8 cellular contexts compared by ENCODE assay signal in the genomic region with DNA sequence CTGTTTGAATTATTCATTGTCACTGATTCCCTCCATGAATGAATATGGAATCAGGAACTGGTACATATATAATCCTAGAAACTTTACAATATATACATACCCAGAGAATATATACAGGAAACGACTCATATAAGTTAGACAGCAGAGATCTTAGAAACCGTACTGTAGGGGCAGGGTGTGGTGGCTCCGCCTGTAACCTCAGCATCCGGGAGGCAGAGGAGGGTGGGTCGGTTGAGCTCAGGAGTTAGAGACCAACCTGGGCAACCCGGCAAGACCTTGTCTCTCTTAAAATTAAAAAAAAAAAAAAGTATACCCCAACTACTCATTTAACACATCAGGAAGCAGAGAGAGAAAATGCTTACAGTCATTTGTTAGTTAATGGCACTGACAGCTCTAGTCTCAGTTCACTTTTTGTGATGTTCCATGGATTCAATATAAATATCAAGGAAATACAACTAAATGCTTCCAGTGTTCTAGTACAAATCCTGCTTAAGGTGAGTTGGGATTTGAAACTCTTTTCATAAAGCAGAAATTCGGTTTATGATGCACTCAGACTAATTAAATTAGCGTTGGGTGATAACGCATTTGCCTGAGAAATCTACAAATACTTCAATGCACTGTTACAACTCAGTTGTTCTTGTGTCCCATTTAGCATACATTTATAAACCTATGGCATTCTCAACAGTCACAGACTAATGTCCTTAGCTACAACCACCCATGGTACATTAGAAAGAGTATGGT. TPM values are rescaled to one million over a fixed set of nuclear protein-coding genes. Genes with fewer than 3 reads are reported as not detected.
DNase-seq lines count a peak whose midpoint lies in the region; ATAC-seq and TF ChIP-seq lines count a peak whose summit lies in the region.

No MANE protein-coding gene starts in this region.

- intact Hi-C loops in stomach (cut with DNase I; ENCODE audit: low total_unique reads) = no loop called here

- H4K20me1 ChIP-seq in DND-41 (ENCODE audit: insufficient read depth, low read length) = peaks cover 22% of the 10 kb centered on the region

- ATAC-seq in DND-41 (ENCODE audit: insufficient read depth, low read depth) (peak; percentile 100), HG03103 (IDR thresholded peaks at IDR 0.05; ENCODE audit: low read depth, unreplicated experiment) (peak; percentile 79)

- no peaks in the 10 kb centered on the region for H3K27me3 ChIP-seq in DND-41 (ENCODE audit: insufficient read depth, low read length, poor library complexity)
- H3K27me3 ChIP-seq in endodermal cell (ENCODE audit: control insufficient read depth, insufficient read depth, low read length, poor library complexity, severe bottlenecking) = no peaks in the 10 kb centered on the region
- no peaks in the 10 kb centered on the region for H3K27me3 ChIP-seq in stomach

- no peaks in the 10 kb centered on the region for H3K9me3 ChIP-seq in DND-41 (ENCODE audit: insufficient read depth, low read length, severe bottlenecking)
- no peaks in the 10 kb centered on the region for H3K9me3 ChIP-seq in endodermal cell (ENCODE audit: control insufficient read depth, low read length)
- no peaks in the 10 kb centered on the region for H3K9me3 ChIP-seq in stomach

- no peak for TF ChIP-seq CTCF in DND-41 (IDR thresholded peaks at IDR 0.05; ENCODE audit: borderline replicate concordance, extremely low read depth, low read length, poor library complexity, severe bottlenecking)
- TF ChIP-seq CTCF in endodermal cell (conservative IDR thresholded peaks at IDR 0.05) = no peak
- no peak for TF ChIP-seq CTCF in stomach (IDR thresholded peaks at IDR 0.05)

- H3K9me3 Mint-ChIP-seq in endodermal cell = no peaks in the 10 kb centered on the region

- no peak overlapping the region for H3K27ac Mint-ChIP-seq in endodermal cell

- no peaks in the 10 kb centered on the region; the same call in 1 of the 2 replicates for H3K36me3 ChIP-seq in DND-41 (ENCODE audit: insufficient read depth, low read length)
- H3K36me3 ChIP-seq in endodermal cell (ENCODE audit: control insufficient read depth, insufficient read depth, low read length) = peaks cover 9% of the 10 kb centered on the region
- H3K36me3 ChIP-seq in stomach = peaks cover 0 to 18% (median 14%) of the 10 kb centered on the region in 4 donors

- peaks cover 7% of the 10 kb centered on the region for H3K27me3 Mint-ChIP-seq in endodermal cell (ENCODE audit: insufficient read depth)

- no peak overlapping the region for H3K4me3 ChIP-seq in DND-41 (ENCODE audit: low read depth in 1 of 2, low read length in 2 of 2)
- H3K4me3 ChIP-seq in endodermal cell (ENCODE audit: low read length) = peak overlapping the region; percentile 15
- H3K4me3 ChIP-seq in stomach = no peak overlapping the region

- H2AFZ ChIP-seq in DND-41 (ENCODE audit: low read depth, low read length) = no peak overlapping the region

- peaks cover 31% of the 10 kb centered on the region for H3K4me1 Mint-ChIP-seq in endodermal cell

- H3K4me1 ChIP-seq in DND-41 (ENCODE audit: insufficient read depth, low read length) (peaks cover 42% of the 10 kb centered on the region), endodermal cell (ENCODE audit: control insufficient read depth, insufficient read depth, low read length) (peaks cover 9% of the 10 kb centered on the region), stomach (peaks cover 18 to 63% (median 51%) of the 10 kb centered on the region in 4 donors)

- H3K36me3 Mint-ChIP-seq in endodermal cell (ENCODE audit: low read depth) = peaks cover 17% of the 10 kb centered on the region

- H3K9ac ChIP-seq in DND-41 (ENCODE audit: low read depth, low read length) (no peak overlapping the region), endodermal cell (ENCODE audit: extremely low read depth, low read length, poor library complexity, severe bottlenecking) (no peak overlapping the region)

- peaks cover 75% of the 10 kb centered on the region for H3K79me2 ChIP-seq in DND-41 (ENCODE audit: insufficient read depth, low read length)

- TF ChIP-seq EP300 in stomach (IDR thresholded peaks at IDR 0.05) = no peak

- DNase-seq in DND-41 (peak; percentile 76), endodermal cell (no peak), HuH-7 (ENCODE audit: low spot score) (no peak), stomach (no peak), NCI-H1930 (lab: John Stamatoyannopoulos, UW) (no peak), DMS153 treated with DMSO at 0.1 percent for 48 hours (lab: John Stamatoyannopoulos, UW; ENCODE audit: unreplicated experiment) (no peak)
- DNase-seq in activated CD4-positive, CD25-positive, alpha-beta regulatory T cell treated with anti-CD3 and anti-CD28 coated beads, Interleukin-2, amount 50 U/mL, for 16 hours (ENCODE audit: low read depth, low spot score) = peak; percentile 39

- H3K4me2 ChIP-seq in DND-41 (ENCODE audit: insufficient read depth, low read length) = peak overlapping the region; percentile 37

- TF ChIP-seq POLR2A in stomach (IDR thresholded peaks at IDR 0.05) = no peak

- WGBS in endodermal cell (ENCODE audit: insufficient coverage in 1 of 2, insufficient read length in 1 of 2), 2 experiments = 85 to 93% methylated on average over 5 to 9 of the region's 9 CpGs
- WGBS in stomach, 5 donors = 33 to 39% (median 38%) methylated on average over 9 of the region's 9 CpGs

- H3K4me3 Mint-ChIP-seq in endodermal cell = no peak overlapping the region

- H3K27ac ChIP-seq in DND-41 (ENCODE audit: low read length) (peak overlapping the region; percentile 32; the same call in 1 of the 2 replicates), endodermal cell (ENCODE audit: low read depth, low read length) (no peak overlapping the region), stomach (no peak overlapping the region)

RNA-seq across cellular contexts. Expression of a gene that starts 5.6 kb away (rescaled TPM):
- total RNA-seq in endodermal cell (100 to 1,000 TPM; 120 to 136 TPM), stomach (100 to 1,000 TPM in 1 of 5 donors, 10 to 100 TPM in 4; 35.3 to 151 (median 83.6) TPM)
- 94.6 TPM for polyA plus RNA-seq in endodermal cell (2013, experiment 1 of 2)
- polyA plus RNA-seq in endodermal cell (2013, experiment 2 of 2) = 93.6 TPM
- polyA plus RNA-seq in stomach = 10 to 100 TPM in 2 of 3 donors, 1 to 10 TPM in 1; 7.6 to 18.8 (median 14.6) TPM

Comparison
In these comparisons a context has a peak if more than half of its experiments do, and no peak if none do; other contexts are left out.
1. DNase-seq: peak in DND-41 (single experiment) and activated CD4-positive, CD25-positive, alpha-beta regulatory T cell treated with anti-CD3 and anti-CD28 coated beads, Interleukin-2, amount 50 U/mL, for 16 hours (single experiment); none in endodermal cell (single experiment), HuH-7 (single experiment), stomach (single experiment), NCI-H1930 (0 of 2) and DMS153 treated with DMSO at 0.1 percent for 48 hours (single experiment).